Comparison of ENCODE assay signal across 8 cellular contexts in the genomic region with DNA sequence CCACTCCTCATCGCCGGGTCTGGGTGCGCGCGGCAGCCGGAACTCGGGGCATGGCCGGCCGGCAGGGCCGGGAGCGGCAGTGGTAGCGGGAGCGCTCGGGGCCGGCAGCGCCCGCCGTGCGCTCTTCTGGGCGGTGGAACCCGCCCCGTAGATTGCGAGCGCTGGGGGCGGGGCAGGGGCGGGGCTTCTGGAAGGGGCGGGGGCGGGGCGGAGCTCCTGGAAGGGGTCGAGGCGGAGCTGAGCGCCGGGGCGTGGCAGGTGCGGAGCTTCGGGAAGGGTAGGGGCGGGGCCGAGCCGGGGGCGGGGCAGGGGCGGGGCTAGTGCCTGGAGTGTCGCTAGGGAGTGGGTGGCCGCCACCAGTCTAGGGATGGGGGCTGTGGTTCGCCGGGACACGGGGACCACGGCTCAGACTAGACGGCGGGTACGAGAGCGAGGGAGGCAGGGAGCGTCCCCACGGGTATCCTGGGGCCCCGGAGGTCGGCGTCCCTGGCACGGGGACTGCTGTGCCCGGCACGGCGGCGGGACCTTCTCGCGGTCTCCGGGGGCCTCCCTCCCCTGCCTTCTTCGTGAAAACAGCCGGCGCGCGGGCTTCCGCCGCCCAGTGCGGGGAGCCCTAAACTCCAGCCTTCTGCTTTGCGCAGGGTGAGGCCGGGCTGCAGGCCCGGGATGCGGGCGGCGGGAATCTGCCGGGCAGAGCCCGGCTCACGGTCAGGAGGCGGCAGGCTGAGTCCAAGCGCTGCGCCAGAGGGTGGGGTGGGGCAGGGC. TPM values are rescaled to one million over a fixed set of nuclear protein-coding genes. Genes with fewer than 3 reads are reported as not detected.
DNase-seq lines count a peak whose midpoint lies in the region; ATAC-seq and TF ChIP-seq lines count a peak whose summit lies in the region.

A gene (minus strand): TSS at position 128 of the 765 bp plus-strand sequence. CDS start 117 bp downstream, at position 11.

- intact Hi-C loops in stomach (cut with DNase I; ENCODE audit: low total_unique reads) = no loop called here

- H4K91ac ChIP-seq in neuronal stem cell (ENCODE audit: low read depth, low read length, poor library complexity) = no peak within 1 kb of the TSS

- TF ChIP-seq POLR2A in stomach (IDR thresholded peaks at IDR 0.05) = no peak

- H4K8ac ChIP-seq in neuronal stem cell (ENCODE audit: low read depth, low read length) = no peak within 1 kb of the TSS

- H3K4me1 ChIP-seq in HUES48 (ENCODE audit: control insufficient read depth, insufficient read depth, low read length) (no peaks in the 10 kb centered on the region), foreskin keratinocyte (no peaks in the 10 kb centered on the region), neuronal stem cell (ENCODE audit: control insufficient read depth in 2 of 2, insufficient read depth in 1 of 2, low read depth in 1 of 2, low read length in 2 of 2) (peaks cover 10 to 15% of the 10 kb centered on the region in 2 donors), stomach (peaks cover 13 to 23% (median 22%) of the 10 kb centered on the region in 4 donors)

- WGBS in neuronal stem cell (ENCODE audit: extremely low coverage in 2 of 2, insufficient read length in 2 of 2, insufficient replicate concordance in 1 of 2), 2 donors = no CpG with 5 or more reads among the region's 84 CpGs
- WGBS in stomach, 5 donors = 0 to 2% (median 0%) methylated on average over 28 to 84 of the region's 84 CpGs

- H3K9me3 ChIP-seq in HUES48 (ENCODE audit: control insufficient read depth, insufficient read depth, low read length) = peaks cover 8% of the 10 kb centered on the region; the same call in 1 of the 2 replicates
- H3K9me3 ChIP-seq in neuronal stem cell (replicated peaks in 1 of 2; ENCODE audit: control insufficient read depth in 2 of 2, insufficient read depth in 1 of 2, low read depth in 1 of 2, low read length in 2 of 2) = peaks cover 8 to 11% of the 10 kb centered on the region in 2 donors
- no peaks in the 10 kb centered on the region for H3K9me3 ChIP-seq in stomach

- ATAC-seq in GM21423 (IDR thresholded peaks at IDR 0.05; ENCODE audit: unreplicated experiment) = peak; percentile 70
- ATAC-seq in foreskin keratinocyte = peak; percentile 81

- peak; percentile 68 for DNase-seq in DMS114 treated with DMSO at 0.1 percent for 48 hours (lab: John Stamatoyannopoulos, UW; ENCODE audit: unreplicated experiment)
- peak; percentile 24 for DNase-seq in SHP77 treated with DMSO at 0.1 percent for 48 hours (lab: John Stamatoyannopoulos, UW)
- peak; percentile 89 for DNase-seq in activated gamma-delta T cell treated with Interleukin-2 at 50 U/mL for 16 hours
- peak in 1 of 2 donors; percentile 52 for DNase-seq in foreskin keratinocyte
- DNase-seq in neuronal stem cell (ENCODE audit: low spot score) = peak; percentile 88
- peak; percentile 92 for DNase-seq in stomach

- H2AFZ ChIP-seq in neuronal stem cell (ENCODE audit: low read length) = peak within 1 kb of the TSS; percentile 99

- H2BK15ac ChIP-seq in neuronal stem cell (ENCODE audit: low read length) = peak within 1 kb of the TSS; percentile 82

- H3K4ac ChIP-seq in neuronal stem cell (ENCODE audit: low read length) = no peak within 1 kb of the TSS

- peak within 1 kb of the TSS; percentile 91 for H3K14ac ChIP-seq in neuronal stem cell (ENCODE audit: low read length)

- H3K9ac ChIP-seq in HUES48 (ENCODE audit: low read depth, low read length) = no peak within 1 kb of the TSS
- H3K9ac ChIP-seq in neuronal stem cell (ENCODE audit: low read depth, low read length, poor library complexity) = peak within 1 kb of the TSS; percentile 66

- H2BK12ac ChIP-seq in neuronal stem cell (ENCODE audit: low read length) = peak within 1 kb of the TSS; percentile 95

- H3K79me1 ChIP-seq in neuronal stem cell (ENCODE audit: low read depth, low read length) = no peaks in the 10 kb centered on the region

- H3K23ac ChIP-seq in neuronal stem cell (ENCODE audit: low read depth, low read length, poor library complexity) = peak within 1 kb of the TSS; percentile 45

- peaks cover 57% of the 10 kb centered on the region for H3K27me3 ChIP-seq in HUES48 (ENCODE audit: control insufficient read depth, insufficient read depth, low read length)
- H3K27me3 ChIP-seq in foreskin keratinocyte = peaks cover 31% of the 10 kb centered on the region
- peaks cover 7 to 35% (median 12%) of the 10 kb centered on the region in 3 experiments for H3K27me3 ChIP-seq in neuronal stem cell (ENCODE audit: control insufficient read depth in 3 of 3, insufficient read depth in 3 of 3, low read depth in 1 of 3, low read length in 3 of 3)
- peaks cover 0 to 33% (median 0%) of the 10 kb centered on the region in 3 donors for H3K27me3 ChIP-seq in stomach

- no peak for TF ChIP-seq EP300 in stomach (IDR thresholded peaks at IDR 0.05)

- H3K36me3 ChIP-seq in HUES48 (ENCODE audit: control insufficient read depth, insufficient read depth, low read length) (no peaks in the 10 kb centered on the region), neuronal stem cell (replicated peaks in 1 of 2; ENCODE audit: control insufficient read depth in 2 of 2, insufficient read depth in 2 of 2, low read length in 2 of 2) (peaks cover 0 to 3% of the 10 kb centered on the region in 2 donors), stomach (no peaks in the 10 kb centered on the region)

- H3K4me3 ChIP-seq in HUES48 (ENCODE audit: low read depth, low read length) (peak within 1 kb of the TSS; percentile 85), neuronal stem cell (ENCODE audit: low read length in 2 of 2) (peak within 1 kb of the TSS; percentile 83 to 88), stomach (peak within 1 kb of the TSS; percentile 83 to 97 (median 88))

- H3K18ac ChIP-seq in neuronal stem cell (ENCODE audit: low read length) = peak within 1 kb of the TSS; percentile 93

- H3K27ac ChIP-seq in HUES48 (ENCODE audit: low read depth, low read length) (no peak within 1 kb of the TSS), foreskin keratinocyte (no peak within 1 kb of the TSS), neuronal stem cell (replicated peaks; ENCODE audit: low read length) (no peak within 1 kb of the TSS), stomach (peak within 1 kb of the TSS; percentile 80 to 89 (median 87))

- no peak within 1 kb of the TSS for H2BK120ac ChIP-seq in neuronal stem cell (ENCODE audit: low read depth, low read length)

- peak within 1 kb of the TSS; percentile 100 for H3K4me2 ChIP-seq in neuronal stem cell (ENCODE audit: insufficient read depth, low read length, poor library complexity, severe bottlenecking)

- TF ChIP-seq CTCF in foreskin keratinocyte (conservative IDR thresholded peaks at IDR 0.05) (peak; percentile 6), stomach (IDR thresholded peaks at IDR 0.05) (no peak)

- no peak within 1 kb of the TSS for H2BK5ac ChIP-seq in neuronal stem cell (ENCODE audit: low read length)

- H2AK5ac ChIP-seq in neuronal stem cell (ENCODE audit: low read depth, low read length) = peak within 1 kb of the TSS; percentile 58

RNA-seq across cellular contexts. Expression of the gene that starts here (rescaled TPM):
- total RNA-seq in foreskin keratinocyte (5.5 and 6.3 TPM in 2 replicates), stomach (10 to 100 TPM in 2 of 5 donors, 1 to 10 TPM in 2, not detected in 1; 1.6 to 71.0 (median 12.7) TPM)
- polyA plus RNA-seq in foreskin keratinocyte (7.6 and 7.8 TPM in 2 replicates), stomach (10 to 100 TPM in 1 of 3 donors, 1 to 10 TPM in 2; 7.8 to 10.4 (median 7.9) TPM)
- 20.6 TPM for polyA plus RNA-seq in neuronal stem cell (2013, experiment 1 of 2)
- polyA plus RNA-seq in neuronal stem cell (2013, experiment 2 of 2) = 21.2 TPM

Comparison
In these comparisons a context has a peak if more than half of its experiments do, and no peak if none do; other contexts are left out.
1. H3K27ac ChIP-seq: peak in stomach (5 of 5); none in HUES48 (single experiment), foreskin keratinocyte (single experiment) and neuronal stem cell (single experiment).
2. Peak in every context shown above with its lines, with median percentiles within 50 percentile points of each other: H3K4me3 ChIP-seq.